ENCODE assay signal across 8 cellular contexts in genomic region chr14:21455912-21456667, GRCh38. TPM values are rescaled to one million over a fixed set of nuclear protein-coding genes. Genes with fewer than 3 reads are reported as not detected.
DNase-seq lines count a peak whose midpoint lies in the region; ATAC-seq and TF ChIP-seq lines count a peak whose summit lies in the region.

A gene with protein sequence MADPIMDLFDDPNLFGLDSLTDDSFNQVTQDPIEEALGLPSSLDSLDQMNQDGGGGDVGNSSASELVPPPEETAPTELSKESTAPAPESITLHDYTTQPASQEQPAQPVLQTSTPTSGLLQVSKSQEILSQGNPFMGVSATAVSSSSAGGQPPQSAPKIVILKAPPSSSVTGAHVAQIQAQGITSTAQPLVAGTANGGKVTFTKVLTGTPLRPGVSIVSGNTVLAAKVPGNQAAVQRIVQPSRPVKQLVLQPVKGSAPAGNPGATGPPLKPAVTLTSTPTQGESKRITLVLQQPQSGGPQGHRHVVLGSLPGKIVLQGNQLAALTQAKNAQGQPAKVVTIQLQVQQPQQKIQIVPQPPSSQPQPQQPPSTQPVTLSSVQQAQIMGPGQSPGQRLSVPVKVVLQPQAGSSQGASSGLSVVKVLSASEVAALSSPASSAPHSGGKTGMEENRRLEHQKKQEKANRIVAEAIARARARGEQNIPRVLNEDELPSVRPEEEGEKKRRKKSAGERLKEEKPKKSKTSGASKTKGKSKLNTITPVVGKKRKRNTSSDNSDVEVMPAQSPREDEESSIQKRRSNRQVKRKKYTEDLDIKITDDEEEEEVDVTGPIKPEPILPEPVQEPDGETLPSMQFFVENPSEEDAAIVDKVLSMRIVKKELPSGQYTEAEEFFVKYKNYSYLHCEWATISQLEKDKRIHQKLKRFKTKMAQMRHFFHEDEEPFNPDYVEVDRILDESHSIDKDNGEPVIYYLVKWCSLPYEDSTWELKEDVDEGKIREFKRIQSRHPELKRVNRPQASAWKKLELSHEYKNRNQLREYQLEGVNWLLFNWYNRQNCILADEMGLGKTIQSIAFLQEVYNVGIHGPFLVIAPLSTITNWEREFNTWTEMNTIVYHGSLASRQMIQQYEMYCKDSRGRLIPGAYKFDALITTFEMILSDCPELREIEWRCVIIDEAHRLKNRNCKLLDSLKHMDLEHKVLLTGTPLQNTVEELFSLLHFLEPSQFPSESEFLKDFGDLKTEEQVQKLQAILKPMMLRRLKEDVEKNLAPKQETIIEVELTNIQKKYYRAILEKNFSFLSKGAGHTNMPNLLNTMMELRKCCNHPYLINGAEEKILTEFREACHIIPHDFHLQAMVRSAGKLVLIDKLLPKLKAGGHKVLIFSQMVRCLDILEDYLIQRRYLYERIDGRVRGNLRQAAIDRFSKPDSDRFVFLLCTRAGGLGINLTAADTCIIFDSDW (N-terminal part only) (minus strand): TSS chr14:21456123. CDS start chr14:21431643, 24,480 bp downstream.

- TF ChIP-seq CTCF in IMR-90 (conservative IDR thresholded peaks at IDR 0.05; ENCODE audit: low read depth, low read length) (peak; percentile 82), epithelial cell of esophagus (IDR thresholded peaks at IDR 0.05; ENCODE audit: insufficient read depth, low read depth, low read length, missing control alignments) (peak; percentile 53), mucosa of descending colon (IDR thresholded peaks at IDR 0.05) (peak; percentile 42)

- dilution Hi-C loops in IMR-90 (cut with HindIII; ENCODE audit: low sequenced_read_pairs, unreplicated experiment): no loop called here

- H2BK15ac ChIP-seq in IMR-90 (ENCODE audit: low read depth, low read length): peak within 1 kb of the TSS; percentile 63; the same call in 1 of the 3 replicates

- CTCF ChIA-PET in IMR-90 (lab: Yijun Ruan, JAX): interaction anchor here (0.5 to 1.8 kb wide), 7 partner anchors 10 to 337 kb away, joined by 3 to 8 read pairs (median 3); no protein-coding TSS in a partner anchor

- peak; percentile 67 for TF ChIP-seq POLR2A in IMR-90 (IDR thresholded peaks at IDR 0.05; ENCODE audit: low read depth, low read length)

- in situ Hi-C loops in IMR-90 (cut with MboI; ENCODE audit: low sequenced_read_pairs): no loop called here

- H3K9me1 ChIP-seq in IMR-90 (ENCODE audit: insufficient read depth, low read length): no peaks in the 10 kb centered on the region; the same call in 1 of the 2 replicates

- peak within 1 kb of the TSS; percentile 97 for H3K23ac ChIP-seq in IMR-90 (ENCODE audit: low read depth, low read length)

- H3K27ac ChIP-seq in IMR-90 (ENCODE audit: insufficient read depth, low read length): peak within 1 kb of the TSS; percentile 94

- H3K4ac ChIP-seq in IMR-90 (ENCODE audit: low read depth, low read length): peak within 1 kb of the TSS; percentile 98

- no TSS peak for BruUV-seq in IMR-90 (replicated peaks; lab: Mats Ljungman, UMichigan)

- peak within 1 kb of the TSS; percentile 94 for H3K9ac ChIP-seq in IMR-90 (ENCODE audit: low read depth, low read length)

- peak within 1 kb of the TSS; percentile 81 for H3K4me3 ChIP-seq in IMR-90 (ENCODE audit: insufficient read depth, low read depth, low read length)
- peak within 1 kb of the TSS; percentile 83 for H3K4me3 ChIP-seq in epithelial cell of esophagus (ENCODE audit: low read length)
- H3K4me3 ChIP-seq in mucosa of descending colon: peak within 1 kb of the TSS; percentile 59

- H3K27me3 ChIP-seq in IMR-90 (ENCODE audit: control insufficient read depth, insufficient read depth, low read length): no peaks in the 10 kb centered on the region

- WGBS in IMR-90 (ENCODE audit: extremely low coverage in 2 of 2, insufficient read length in 1 of 2), 2 experiments: 0% methylated on average over 4 of the region's 36 CpGs; no CpG with 5 or more reads in 1 of the 2 experiments

- peak within 1 kb of the TSS; percentile 98 to 100 for H4K8ac ChIP-seq in IMR-90 (ENCODE audit: low read depth in 2 of 2, low read length in 2 of 2)

- POLR2A ChIA-PET in IMR-90 (lab: Charles Lee; ENCODE audit: unreplicated experiment): interaction anchor here (0.9 to 1.0 kb wide), 2 partner anchors 12 to 20 kb away, joined by 3 read pairs; no protein-coding TSS in a partner anchor

- peak within 1 kb of the TSS; percentile 99 for H2AFZ ChIP-seq in IMR-90 (replicated peaks; ENCODE audit: low read length, poor library complexity)

- peaks cover 6 to 25% of the 10 kb centered on the region in 2 experiments; a peak in 3 of 4 replicates for H3K79me1 ChIP-seq in IMR-90 (ENCODE audit: low read depth in 1 of 2, low read length in 2 of 2)

- H3K4me1 ChIP-seq in IMR-90 (ENCODE audit: control insufficient read depth, insufficient read depth, low read length): no peaks in the 10 kb centered on the region; the same call in 1 of the 2 replicates
- H3K4me1 ChIP-seq in mucosa of descending colon (ENCODE audit: low read depth): peaks cover 24% of the 10 kb centered on the region

- intact Hi-C loops in IMR-90 (cut with micrococcal nuclease) (loop anchor here (1.0 to 5.0 kb wide), 4 partner anchors 19 to 256 kb away; partner anchors contain the start of gene TOX4), mucosa of descending colon (cut with DNase I, micrococcal nuclease) (no loop called here)

- peak within 1 kb of the TSS; percentile 94 for H2BK5ac ChIP-seq in IMR-90 (ENCODE audit: low read depth, low read length, poor library complexity, severe bottlenecking)

- peak within 1 kb of the TSS; percentile 78 for H3K4me2 ChIP-seq in IMR-90 (ENCODE audit: low read depth, low read length)

- peak within 1 kb of the TSS; percentile 98 for H2AK5ac ChIP-seq in IMR-90 (ENCODE audit: low read depth, low read length)

- peak within 1 kb of the TSS; percentile 99 for H3K14ac ChIP-seq in IMR-90 (replicated peaks; ENCODE audit: low read depth, low read length)

- 0 out of 2 replicates have a peak within 1 kb of the TSS, but pooled peaks have one; percentile 17 for H2BK20ac ChIP-seq in IMR-90 (ENCODE audit: low read depth, low read length)

- peak; percentile 92 for ATAC-seq in GM21526 (IDR thresholded peaks at IDR 0.05; ENCODE audit: low FRiP score, unreplicated experiment)
- peak; percentile 99 for ATAC-seq in IMR-90 (ENCODE audit: low read depth)
- peak; percentile 98 for ATAC-seq in mucosa of descending colon

- TF ChIP-seq RAD21 in IMR-90 (IDR thresholded peaks at IDR 0.05; ENCODE audit: low read length): peak; percentile 38

- H3K9me3 ChIP-seq in IMR-90 (ENCODE audit: control insufficient read depth, insufficient read depth, low read length) (no peaks in the 10 kb centered on the region), mucosa of descending colon (no peaks in the 10 kb centered on the region)

- peak within 1 kb of the TSS; percentile 97 for H3K56ac ChIP-seq in IMR-90 (ENCODE audit: extremely low read depth, insufficient read depth, low read length)

- DNase-seq in DMS 273 treated with DMSO at 0.1 percent for 48 hours (lab: John Stamatoyannopoulos, UW) (peak; percentile 99), IMR-90 (peak; percentile 100), OCI-M1 (lab: John Stamatoyannopoulos, UW) (peak; percentile 99), activated T-cell treated with anti-CD3 and anti-CD28 coated beads for 4 hours (peak; percentile 97), epithelial cell of esophagus (ENCODE audit: low read depth) (peak; percentile 100), mucosa of descending colon (peak; percentile 99 to 100 (median 100))
- peak; percentile 97 to 99 for DNase-seq in stimulated activated CD8-positive, alpha-beta memory T cell treated with anti-CD3 and anti-CD28 coated beads, Interleukin-4, amount 100 ng/mL, for 4 hours (ENCODE audit: low read depth in 2 of 2, low spot score in 1 of 2)

- H3K36me3 ChIP-seq in IMR-90 (ENCODE audit: control insufficient read depth, insufficient read depth, low read length): peaks cover 2% of the 10 kb centered on the region
- peaks cover 5% of the 10 kb centered on the region for H3K36me3 ChIP-seq in mucosa of descending colon (ENCODE audit: low read depth)

- H4K5ac ChIP-seq in IMR-90 (ENCODE audit: low read depth, low read length): peak within 1 kb of the TSS; percentile 92

- peak within 1 kb of the TSS; percentile 95 for H2AK9ac ChIP-seq in IMR-90 (replicated peaks; ENCODE audit: low read depth, low read length, poor library complexity)

- H4K20me1 ChIP-seq in IMR-90 (ENCODE audit: insufficient read depth, low read length): no peaks in the 10 kb centered on the region; the same call in none of the 2 replicates

- H2BK120ac ChIP-seq in IMR-90 (ENCODE audit: low read depth, low read length): peak within 1 kb of the TSS; percentile 78

- peak within 1 kb of the TSS; percentile 88 for H3K18ac ChIP-seq in IMR-90 (ENCODE audit: low read depth, low read length)

- peak within 1 kb of the TSS; percentile 99 for H4K91ac ChIP-seq in IMR-90 (ENCODE audit: insufficient read depth, low read depth, low read length)

TF ChIP-seq in IMR-90, 13 proteins besides CTCF, POLR2A, EP300 and RAD21:
- TF ChIP-seq MAZ (IDR thresholded peaks at IDR 0.05; ENCODE audit: borderline replicate concordance, low read depth, low read length): peak; percentile 75; the same call in 1 of the 2 replicates
- TF ChIP-seq, protein P1, sequence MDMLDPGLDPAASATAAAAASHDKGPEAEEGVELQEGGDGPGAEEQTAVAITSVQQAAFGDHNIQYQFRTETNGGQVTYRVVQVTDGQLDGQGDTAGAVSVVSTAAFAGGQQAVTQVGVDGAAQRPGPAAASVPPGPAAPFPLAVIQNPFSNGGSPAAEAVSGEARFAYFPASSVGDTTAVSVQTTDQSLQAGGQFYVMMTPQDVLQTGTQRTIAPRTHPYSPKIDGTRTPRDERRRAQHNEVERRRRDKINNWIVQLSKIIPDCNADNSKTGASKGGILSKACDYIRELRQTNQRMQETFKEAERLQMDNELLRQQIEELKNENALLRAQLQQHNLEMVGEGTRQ (IDR thresholded peaks at IDR 0.05; ENCODE audit: low read depth, low read length): peak; percentile 24; the same call in 1 of the 2 replicates
- no peak for TF ChIP-seq CEBPB (IDR thresholded peaks at IDR 0.05; ENCODE audit: low read depth, low read length)
- no peak for TF ChIP-seq BHLHE40 (IDR thresholded peaks at IDR 0.05; ENCODE audit: low read depth, low read length)
- peak; percentile 18 for TF ChIP-seq SMC3 (IDR thresholded peaks at IDR 0.05; ENCODE audit: low read depth, low read length)
- TF ChIP-seq MXI1 (IDR thresholded peaks at IDR 0.05; ENCODE audit: borderline replicate concordance, low read depth, low read length): peak; percentile 89; the same call in 1 of the 2 replicates
TF ChIP-seq in IMR-90: peak in this region for 4.

RNA-seq across cellular contexts. Expression of the gene that starts here (rescaled TPM):
- total RNA-seq in IMR-90 (2012; rRNA removed) (55.0 and 58.9 TPM in 2 replicates), mucosa of descending colon (10 to 100 TPM; 54.3 to 69.1 (median 60.5) TPM)
- 32.1 and 32.4 TPM in 2 replicates for polyA plus RNA-seq in IMR-90 (2012; rRNA removed)
- 14.0 and 14.9 TPM in 2 replicates for polyA plus RNA-seq in IMR-90 (2012; cell fraction: cytosol; rRNA removed)
- polyA plus RNA-seq in IMR-90 (2012; cell fraction: nucleus; rRNA removed; ENCODE audit: low replicate concordance): 84.8 and 93.3 TPM in 2 replicates

Comparison
In these comparisons a context has a peak if more than half of its experiments do, and no peak if none do; other contexts are left out.
1. Peak in every context shown above with its lines: DNase-seq, ATAC-seq, H3K4me3 ChIP-seq and H3K27ac ChIP-seq.